ENCODE assay signal across 15 cellular contexts in genomic region chr9:133684461-133685361, GRCh38. TPM values are rescaled to one million over a fixed set of nuclear protein-coding genes. Genes with fewer than 3 reads are reported as not detected.
DNase-seq lines count a peak whose midpoint lies in the region; ATAC-seq and TF ChIP-seq lines count a peak whose summit lies in the region.
"Had no signal": no experiment of that assay in that cellular context is flagged by ENCODE, and none has a peak within 500 bp of the region (broad histone marks: within the 10 kb centered on the region; RNA-seq: fewer than 3 reads in every experiment).

No MANE protein-coding gene starts in this region.

- peaks cover 14% of the 10 kb centered on the region for H3K4me1 Mint-ChIP-seq in activated naive CD8-positive, alpha-beta T cell treated with anti-CD3 and anti-CD28 coated beads for 36 hours

- H3K27me3 ChIP-seq in DOHH2 (ENCODE audit: control insufficient read depth, low read length): no peaks in the 10 kb centered on the region
- no peaks in the 10 kb centered on the region for H3K27me3 ChIP-seq in right cardiac atrium (ENCODE audit: control insufficient read depth, insufficient read depth)
- H3K27me3 ChIP-seq in body of pancreas: no peaks in the 10 kb centered on the region

- intact Hi-C loops in right cardiac atrium (cut with DNase I) (no loop called here), body of pancreas (cut with DNase I) (no loop called here)

- H3F3A ChIP-seq in DOHH2 (ENCODE audit: control insufficient read depth, insufficient read depth): no peaks in the 10 kb centered on the region

- no peaks in the 10 kb centered on the region for H3K9me3 Mint-ChIP-seq in activated naive CD8-positive, alpha-beta T cell treated with anti-CD3 and anti-CD28 coated beads for 36 hours
- H3K9me3 Mint-ChIP-seq: H9 had no signal

- H3K9me3 ChIP-seq in DOHH2 (ENCODE audit: control insufficient read depth, insufficient read depth, low read length) (no peaks in the 10 kb centered on the region), right cardiac atrium (ENCODE audit: control insufficient read depth, low read length) (no peaks in the 10 kb centered on the region), body of pancreas (no peaks in the 10 kb centered on the region)

- DNase-seq in activated naive CD8-positive, alpha-beta T cell treated with anti-CD3 and anti-CD28 coated beads for 36 hours: no peak
- DNase-seq in right cardiac atrium: peak in 2 of 3 donors; percentile 84 to 91
- peak; percentile 60 for DNase-seq in putamen (ENCODE audit: low spot score)
- no peak for DNase-seq in body of pancreas
- DNase-seq: central memory CD4-positive, alpha-beta T cell; H9; IMR-90; left colon; NCI-H187; SW 1271 had no signal

- H3K4me1 ChIP-seq in DOHH2 (ENCODE audit: control insufficient read depth, low read length): peaks cover 34% of the 10 kb centered on the region
- peaks cover 2% of the 10 kb centered on the region for H3K4me1 ChIP-seq in right cardiac atrium (ENCODE audit: control insufficient read depth, insufficient read depth, low read length)
- no peaks in the 10 kb centered on the region for H3K4me1 ChIP-seq in body of pancreas

- peaks cover 4% of the 10 kb centered on the region for H3K36me3 Mint-ChIP-seq in activated naive CD8-positive, alpha-beta T cell treated with anti-CD3 and anti-CD28 coated beads for 36 hours

- H3K79me2 ChIP-seq in DOHH2 (ENCODE audit: control insufficient read depth, low read length): no peaks in the 10 kb centered on the region

- no peaks in the 10 kb centered on the region for H3K9me2 ChIP-seq in DOHH2 (replicated peaks; ENCODE audit: control insufficient read depth, low read length)

- no peaks in the 10 kb centered on the region for H3K27me3 Mint-ChIP-seq in activated naive CD8-positive, alpha-beta T cell treated with anti-CD3 and anti-CD28 coated beads for 36 hours

- ATAC-seq in right cardiac atrium: peak; percentile 4 to 71
- no peak for ATAC-seq in body of pancreas
- ATAC-seq in GM21717 (IDR thresholded peaks at IDR 0.05; ENCODE audit: unreplicated experiment): no peak
- ATAC-seq in GM18907 (IDR thresholded peaks at IDR 0.05; ENCODE audit: unreplicated experiment): no peak
- ATAC-seq in GM21825 (IDR thresholded peaks at IDR 0.05; ENCODE audit: unreplicated experiment): no peak
- ATAC-seq: left colon had no signal

- peak overlapping the region; percentile 71 for H3K4me2 ChIP-seq in DOHH2 (ENCODE audit: low read length)

- H3K4me3 Mint-ChIP-seq in activated naive CD8-positive, alpha-beta T cell treated with anti-CD3 and anti-CD28 coated beads for 36 hours: peak overlapping the region; percentile 73
- H3K4me3 Mint-ChIP-seq: H9 had no signal

- H4K20me1 ChIP-seq in DOHH2 (ENCODE audit: control insufficient read depth, insufficient read depth, low read depth, low read length): no peaks in the 10 kb centered on the region

- peak overlapping the region; percentile 72 for H3K27ac ChIP-seq in DOHH2 (ENCODE audit: low read depth, low read length)
- peak overlapping the region; percentile 38 for H3K27ac ChIP-seq in right cardiac atrium (ENCODE audit: low read length)
- peak overlapping the region in 1 of 4 donors; percentile 58 for H3K27ac ChIP-seq in body of pancreas

- TF ChIP-seq CTCF in DOHH2 (IDR thresholded peaks at IDR 0.05; ENCODE audit: low read depth, low read length, poor library complexity, severe bottlenecking) (no peak), body of pancreas (IDR thresholded peaks at IDR 0.05) (no peak)

- H3K4me3 ChIP-seq in DOHH2 (ENCODE audit: low read length) (no peak overlapping the region), right cardiac atrium (ENCODE audit: low read length) (no peak overlapping the region), body of pancreas (no peak overlapping the region)

- no peak for TF ChIP-seq POLR2A in body of pancreas (IDR thresholded peaks at IDR 0.05)

- 70% methylated on average over 31 of the region's 31 CpGs for WGBS in right cardiac atrium
- WGBS in body of pancreas, 2 donors: 79 to 96% methylated on average over 3 to 31 of the region's 31 CpGs

- H3K27ac Mint-ChIP-seq in activated naive CD8-positive, alpha-beta T cell treated with anti-CD3 and anti-CD28 coated beads for 36 hours: peak overlapping the region; percentile 94
- H3K27ac Mint-ChIP-seq: H9 had no signal

- H3K36me3 ChIP-seq in DOHH2 (ENCODE audit: control insufficient read depth, low read length): no peaks in the 10 kb centered on the region
- peaks cover 0 to 1% of the 10 kb centered on the region in 2 donors for H3K36me3 ChIP-seq in body of pancreas (replicated peaks in 1 of 2; ENCODE audit: insufficient read depth in 1 of 2, low read depth in 2 of 2)

RNA-seq across cellular contexts. Expression of gene DBH, which starts 48.5 kb away (rescaled TPM):
- total RNA-seq in activated naive CD8-positive, alpha-beta T cell treated with anti-CD3 and anti-CD28 coated beads for 36 hours: not detected
- total RNA-seq in right cardiac atrium: under 1 TPM in 2 of 4 donors, not detected in 2; 0.09 to 0.14 TPM
- 0.05 TPM for polyA plus RNA-seq in right cardiac atrium
- not detected for total RNA-seq in body of pancreas
- total RNA-seq: H9, IMR-90, left colon, pulmonary artery endothelial cell had no signal
- polyA plus RNA-seq: IMR-90 had no signal

RNA-seq across cellular contexts. Expression of gene SARDH, which starts 53.4 kb away (rescaled TPM):
- 1 to 10 TPM; 2.3 to 2.7 TPM for total RNA-seq in activated naive CD8-positive, alpha-beta T cell treated with anti-CD3 and anti-CD28 coated beads for 36 hours
- total RNA-seq in right cardiac atrium (1 to 10 TPM; 2.5 to 3.2 (median 2.8) TPM), body of pancreas (10 to 100 TPM; 20.2 to 61.0 TPM)
- 1.7 TPM for polyA plus RNA-seq in right cardiac atrium

Comparison
In these comparisons a context has a peak if more than half of its experiments do, and no peak if none do; other contexts are left out.
1. DNase-seq: peak in right cardiac atrium (2 of 3) and putamen (single experiment); none in activated naive CD8-positive, alpha-beta T cell treated with anti-CD3 and anti-CD28 coated beads for 36 hours (single experiment) and body of pancreas (0 of 4).
2. ATAC-seq: peak in right cardiac atrium (2 of 2); none in body of pancreas (single experiment), GM21717 (single experiment), GM18907 (single experiment) and GM21825 (single experiment).
3. RNA of gene SARDH, which starts 53.4 kb away (total RNA-seq): 20.2 to 61.0 TPM in body of pancreas; 2.5 to 3.2 TPM in right cardiac atrium and 2.3 to 2.7 TPM in activated naive CD8-positive, alpha-beta T cell treated with anti-CD3 and anti-CD28 coated beads for 36 hours; every median in the first group is over 4 times any median in the second.